In genomic region chr7:73410541-73411131, GRCh38 we compare ENCODE assay signal across 8 cellular contexts. TPM values are rescaled to one million over a fixed set of nuclear protein-coding genes. Genes with fewer than 3 reads are reported as not detected.
DNase-seq lines count a peak whose midpoint lies in the region; ATAC-seq, FAIRE-seq and TF ChIP-seq lines count a peak whose summit lies in the region.
"Not testable (repeated sequence)": the region's sequence is repeated elsewhere in the genome, so short reads cannot be mapped to it uniquely, and the experiment has no call there.

No MANE protein-coding gene starts in this region.

- H2AFZ ChIP-seq in K562 (ENCODE audit: low read depth, low read length) = not testable (repeated sequence)

- not testable (repeated sequence) for H3K9me3 ChIP-seq in RWPE2 (ENCODE audit: severe bottlenecking); K562 (replicated peaks; ENCODE audit: control insufficient read depth, insufficient read depth, low read depth, low read length); right atrium auricular region; upper lobe of right lung

- in situ Hi-C loops in K562 (cut with MboI) = loop anchor here (10.0 kb wide), 1 partner anchor 1464 kb away; no protein-coding TSS in a partner anchor

- not testable (repeated sequence) for FAIRE-seq in K562 (lab: Jason Lieb, UNC)

- 2% methylated on average over 11 of the region's 15 CpGs for WGBS in K562 (ENCODE audit: insufficient coverage, low coverage, missing lambda C conversion rate)

- not testable (repeated sequence) for H3K27me3 ChIP-seq in RWPE2 (ENCODE audit: insufficient read depth, poor library complexity, severe bottlenecking); right atrium auricular region; upper lobe of right lung
- H3K27me3 ChIP-seq in K562 (ENCODE audit: control insufficient read depth in 2 of 2, insufficient read depth in 2 of 2, low read length in 2 of 2) = peaks cover 0 to 19% of the 10 kb centered on the region in 2 experiments; a peak in 3 of 5 replicates

- DNase-seq in H4 (ENCODE audit: low spot score) (peak; percentile 73), right atrium auricular region (ENCODE audit: low spot score) (peak; percentile 69), medulla oblongata (ENCODE audit: extremely low spot score) (peak; percentile 72), pons (ENCODE audit: low spot score) (peak; percentile 59)
- not testable (repeated sequence) for DNase-seq in RWPE2 (ENCODE audit: low spot score); K562 (ENCODE audit: extremely low read depth in 1 of 4, low spot score in 3 of 4); upper lobe of right lung

- ATAC-seq in RWPE2 (ENCODE audit: low read depth) = peak; percentile 21; the same call in 1 of the 3 replicates
- ATAC-seq in K562 = peak; percentile 25; the same call in 2 of the 3 replicates
- peak; percentile 44 for ATAC-seq in esophagus mucosa
- peak; percentile 56 for ATAC-seq in upper lobe of right lung

- not testable (repeated sequence) for H3K9me1 ChIP-seq in K562 (ENCODE audit: control insufficient read depth, insufficient read depth, low read length)

- H3K79me2 ChIP-seq in K562 (ENCODE audit: control insufficient read depth, insufficient read depth, low read length) = not testable (repeated sequence)

- POLR2A ChIA-PET in K562 (lab: Yijun Ruan, JAX) = not testable (repeated sequence)

- not testable (repeated sequence) for H3K4me2 ChIP-seq in K562 (ENCODE audit: insufficient read depth, low read length)

- TF ChIP-seq CTCF in RWPE2 (IDR thresholded peaks at IDR 0.05; ENCODE audit: poor library complexity, severe bottlenecking); K562 (IDR thresholded peaks at IDR 0.05 in 2 of 3, conservative IDR thresholded peaks at IDR 0.05 in 1 of 3; ENCODE audit: insufficient read depth in 2 of 3, low read depth in 1 of 3, low read length in 3 of 3); right atrium auricular region (IDR thresholded peaks at IDR 0.05); upper lobe of right lung (IDR thresholded peaks at IDR 0.05): not testable (repeated sequence)

- not testable (repeated sequence) for H3K36me3 ChIP-seq in RWPE2 (ENCODE audit: low read depth); K562 (ENCODE audit: control insufficient read depth, insufficient read depth, low read length); right atrium auricular region; upper lobe of right lung

- TF ChIP-seq EP300 in K562 (IDR thresholded peaks at IDR 0.05; ENCODE audit: low read length) = not testable (repeated sequence)

- not testable (repeated sequence) for H3K27ac ChIP-seq in RWPE2 (ENCODE audit: poor library complexity, severe bottlenecking); K562 (ENCODE audit: extremely low read depth, low read depth, low read length); right atrium auricular region; upper lobe of right lung

- not testable (repeated sequence) for BruUV-seq in K562 (replicated peaks; lab: Mats Ljungman, UMichigan)

- CTCF ChIA-PET in K562 (lab: Yijun Ruan, JAX; ENCODE audit: low intra/inter-chr PET ratio) = not testable (repeated sequence)

- not testable (repeated sequence) for TF ChIP-seq POLR2A in K562 (conservative IDR thresholded peaks at IDR 0.05)

- intact Hi-C loops in K562 (cut with micrococcal nuclease); upper lobe of right lung (cut with DNase I): not testable (repeated sequence)

- H4K20me1 ChIP-seq in K562 (replicated peaks; ENCODE audit: control insufficient read depth, insufficient read depth, low read length) = not testable (repeated sequence)

- TF ChIP-seq RAD21 in K562 (CRISPR knock-in tag; conservative IDR thresholded peaks at IDR 0.05 in 1 of 2, IDR thresholded peaks at IDR 0.05 in 1 of 2) = not testable (repeated sequence)

- H3K9ac ChIP-seq in K562 (ENCODE audit: insufficient read depth in 1 of 2, low read depth in 2 of 2, low read length in 2 of 2) = peak overlapping the region in 1 of 2 experiments; percentile 10; a peak in 1 of 4 replicates

- H3K4me3 ChIP-seq in RWPE2 (ENCODE audit: severe bottlenecking); K562; right atrium auricular region; upper lobe of right lung: not testable (repeated sequence)

- not testable (repeated sequence) for H3K4me1 ChIP-seq in RWPE2 (ENCODE audit: insufficient read depth, poor library complexity, severe bottlenecking); K562 (replicated peaks in 1 of 2; ENCODE audit: control insufficient read depth in 2 of 2, insufficient read depth in 2 of 2, low read length in 2 of 2); right atrium auricular region; upper lobe of right lung

RNA-seq across cellular contexts. Expression of gene FZD9, which starts 22.9 kb away (rescaled TPM):
- 0.06 and 0.08 TPM in 2 replicates for total RNA-seq in H4 (2014; rRNA removed; shearing (Covaris generic))
- total RNA-seq in K562 (2011; cell fraction: chromatin; rRNA removed; ENCODE audit: low replicate concordance) = 0.28 and 2.8 TPM in 2 replicates
- total RNA-seq in K562 (2011; cell fraction: nucleolus; rRNA removed) = 5.0 and 5.1 TPM in 2 replicates
- total RNA-seq in K562 (2011; cell fraction: nucleoplasm; rRNA removed) = 1.1 and 1.6 TPM in 2 replicates
- total RNA-seq in K562 (2014; rRNA removed) (2.1 and 2.7 TPM in 2 replicates), K562 (2014; rRNA removed; fragmentation: Illumina TruSeq; extraction: Trizol) (0.10 and 0.11 TPM in 2 replicates), K562 (2015; rRNA removed; fragmentation: Illumina TruSeq; extraction: Trizol) (0.33 and 0.34 TPM in 2 replicates), K562 (2021) (1.7 TPM in 2 replicates), esophagus mucosa (0.24 TPM), right atrium auricular region (under 1 TPM in 1 of 2 donors, not detected in 1; 0.47 TPM), upper lobe of right lung (0.26 TPM)
- polyA plus RNA-seq in K562 (2011; rRNA removed) (0.27 and 0.32 TPM in 2 replicates), K562 (2014; fragmentation: Illumina TruSeq; extraction: Trizol) (0.07 and 0.33 TPM in 2 replicates), K562 (2014; fragmentation: Nextera tagmentation; extraction: Ambion mirVana) (not detected), K562 (2014; rRNA removed) (0.46 and 0.82 TPM in 2 replicates)
- polyA plus RNA-seq in K562 (2011; cell fraction: cytosol; rRNA removed) = 0.44 and 2.1 TPM in 2 replicates
- 0.35 and 0.71 TPM in 2 replicates for polyA plus RNA-seq in K562 (2011; cell fraction: nucleus; rRNA removed)
- polyA plus RNA-seq in K562 (2012) = 0.32 and 0.55 TPM in 2 replicates
- 0.15 and 0.21 TPM in 2 replicates for polyA minus RNA-seq in K562 (2011; rRNA and poly(A)+ RNA removed)
- 0.91 and 0.95 TPM in 2 replicates for polyA minus RNA-seq in K562 (2011; cell fraction: cytosol; rRNA and poly(A)+ RNA removed)
- polyA minus RNA-seq in K562 (2011; cell fraction: nucleus; rRNA and poly(A)+ RNA removed) = 2.2 and 2.4 TPM in 2 replicates
